In the genomic region with DNA sequence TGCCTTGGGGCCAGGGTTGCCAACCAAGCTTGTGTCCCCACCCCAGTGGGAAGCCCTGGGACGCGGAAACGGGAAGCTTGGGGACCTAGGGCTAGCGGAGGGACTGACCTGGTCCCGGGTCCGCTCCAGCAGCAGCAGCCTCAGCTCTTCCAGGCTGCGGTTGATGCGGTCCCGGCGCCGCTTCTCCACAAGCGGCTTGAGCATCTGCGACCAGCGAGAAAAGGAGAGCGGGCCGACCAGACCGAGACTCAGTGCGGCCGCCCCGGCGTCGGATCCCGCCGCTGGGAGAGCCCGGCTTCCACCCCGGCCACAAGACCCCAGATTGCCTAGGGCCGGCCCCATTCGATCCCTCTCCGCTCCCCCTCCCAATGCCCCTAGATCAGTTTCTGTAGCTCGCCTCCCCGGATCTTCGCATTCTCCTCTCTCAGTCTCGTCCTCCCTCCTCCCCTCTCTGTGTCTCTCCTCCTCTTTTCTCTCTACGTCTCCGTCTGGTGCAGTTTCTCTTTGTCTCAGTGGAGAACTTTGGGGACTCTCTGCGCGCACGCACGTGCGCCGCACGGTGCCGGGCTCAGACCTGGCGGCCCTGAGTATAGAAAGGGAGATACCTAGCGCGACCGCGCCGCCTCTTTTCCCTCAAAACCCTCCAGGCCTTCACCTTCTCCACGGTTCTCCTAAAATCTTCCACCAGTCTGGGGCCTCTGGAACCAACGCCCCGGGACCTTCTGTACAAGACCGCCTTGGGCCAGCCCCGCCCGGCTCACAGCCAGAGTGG, we compare ENCODE assay signal across 6 cellular contexts. TPM values are rescaled to one million over a fixed set of nuclear protein-coding genes. Genes with fewer than 3 reads are reported as not detected.
DNase-seq lines count a peak whose midpoint lies in the region; ATAC-seq lines count a peak whose summit lies in the region.

No MANE protein-coding gene starts in this region.

- H3K9me3 Mint-ChIP-seq in activated T-cell treated with anti-CD3 and anti-CD28 coated beads, Interleukin-2, amount 50 U/mL, for 72 hours = no peaks in the 10 kb centered on the region
- H3K9me3 Mint-ChIP-seq in memory B cell = no peaks in the 10 kb centered on the region

- ATAC-seq in activated T-cell treated with anti-CD3 and anti-CD28 coated beads, Interleukin-2, amount 50 U/mL, for 72 hours (replicated peaks in 1 of 2) = peak in 1 of 2 donors; percentile 7
- ATAC-seq in memory B cell (ENCODE audit: low read depth) (no peak), HG03280 (IDR thresholded peaks at IDR 0.05; ENCODE audit: unreplicated experiment) (no peak), HG02981 (IDR thresholded peaks at IDR 0.05; ENCODE audit: unreplicated experiment) (no peak), GM21825 (IDR thresholded peaks at IDR 0.05; ENCODE audit: unreplicated experiment) (no peak)

- peak overlapping the region; percentile 83 to 88 for H3K4me3 Mint-ChIP-seq in activated T-cell treated with anti-CD3 and anti-CD28 coated beads, Interleukin-2, amount 50 U/mL, for 72 hours
- peak overlapping the region; percentile 87 for H3K4me3 Mint-ChIP-seq in memory B cell

- peaks cover 28% of the 10 kb centered on the region for H3K27me3 Mint-ChIP-seq in activated T-cell treated with anti-CD3 and anti-CD28 coated beads, Interleukin-2, amount 50 U/mL, for 72 hours (ENCODE audit: low read depth)
- H3K27me3 Mint-ChIP-seq in memory B cell = peaks cover 40% of the 10 kb centered on the region

- H3K4me1 Mint-ChIP-seq in activated T-cell treated with anti-CD3 and anti-CD28 coated beads, Interleukin-2, amount 50 U/mL, for 72 hours (ENCODE audit: low read depth) = peaks cover 74% of the 10 kb centered on the region
- peaks cover 60% of the 10 kb centered on the region for H3K4me1 Mint-ChIP-seq in memory B cell

- DNase-seq in HK-2 (ENCODE audit: unreplicated experiment) (peak; percentile 22), memory B cell (ENCODE audit: low spot score in 2 of 2) (peak in 1 of 2 donors; percentile 51)
- peak; percentile 56 to 62 for DNase-seq in activated T-cell treated with anti-CD3 and anti-CD28 coated beads, Interleukin-2, amount 50 U/mL, for 72 hours

- H3K36me3 Mint-ChIP-seq in activated T-cell treated with anti-CD3 and anti-CD28 coated beads, Interleukin-2, amount 50 U/mL, for 72 hours (ENCODE audit: insufficient read depth in 2 of 2) = peaks cover 3 to 17% of the 10 kb centered on the region in 2 donors
- peaks cover 2% of the 10 kb centered on the region for H3K36me3 Mint-ChIP-seq in memory B cell

- no peak overlapping the region for H3K27ac Mint-ChIP-seq in activated T-cell treated with anti-CD3 and anti-CD28 coated beads, Interleukin-2, amount 50 U/mL, for 72 hours
- peak overlapping the region; percentile 64 for H3K27ac Mint-ChIP-seq in memory B cell

RNA-seq across cellular contexts. Expression of a gene that starts 0.8 kb away (rescaled TPM):
- total RNA-seq in activated T-cell treated with anti-CD3 and anti-CD28 coated beads, Interleukin-2, amount 50 U/mL, for 72 hours = 1 to 10 TPM; 1.5 to 4.3 TPM

RNA-seq across cellular contexts. Expression of a gene that starts 4.8 kb away (rescaled TPM):
- total RNA-seq in activated T-cell treated with anti-CD3 and anti-CD28 coated beads, Interleukin-2, amount 50 U/mL, for 72 hours = not detected

RNA-seq across cellular contexts. Expression of a gene that starts 29.1 kb away (rescaled TPM):
- total RNA-seq in activated T-cell treated with anti-CD3 and anti-CD28 coated beads, Interleukin-2, amount 50 U/mL, for 72 hours = 10 to 100 TPM; 58.2 to 78.5 TPM

RNA-seq across cellular contexts. Expression of a gene that starts 35.6 kb away (rescaled TPM):
- total RNA-seq in activated T-cell treated with anti-CD3 and anti-CD28 coated beads, Interleukin-2, amount 50 U/mL, for 72 hours = 1 to 10 TPM; 1.3 to 4.1 TPM

RNA-seq across cellular contexts. Expression of a gene that starts 39.6 kb away (rescaled TPM):
- 10 to 100 TPM; 71.3 to 73.6 TPM for total RNA-seq in activated T-cell treated with anti-CD3 and anti-CD28 coated beads, Interleukin-2, amount 50 U/mL, for 72 hours
